ENCODE assay signal across 16 cellular contexts in the genomic region with DNA sequence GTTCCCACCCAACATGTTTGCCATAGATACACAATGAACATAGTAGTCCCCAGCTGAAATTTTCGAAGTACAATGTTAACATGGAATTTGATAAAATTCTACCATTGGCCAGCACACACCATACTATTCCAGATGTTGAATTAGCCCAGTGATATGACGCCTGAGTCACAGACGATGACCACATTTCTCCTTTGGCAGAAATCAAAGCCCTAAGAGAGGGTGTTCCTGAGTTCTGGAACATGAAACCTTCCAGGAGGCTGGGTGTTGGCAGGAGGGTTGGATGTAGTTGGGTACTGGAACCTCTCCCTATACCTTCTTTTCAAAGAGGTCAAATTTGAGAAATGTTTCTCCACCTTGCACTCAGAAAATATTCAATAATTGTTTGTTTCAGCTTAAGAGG. TPM values are rescaled to one million over a fixed set of nuclear protein-coding genes. Genes with fewer than 3 reads are reported as not detected.
A peak's percentile ranks its signal among the peaks of the same experiment; 100 is the strongest.
DNase-seq lines count a peak whose midpoint lies in the region; ATAC-seq, FAIRE-seq and TF ChIP-seq lines count a peak whose summit lies in the region.
"Had no signal": no experiment of that assay in that cellular context is flagged by ENCODE, and none has a peak within 500 bp of the region (broad histone marks: within the 10 kb centered on the region; RNA-seq: fewer than 3 reads in every experiment).

No MANE protein-coding gene starts in this region.

- H3K4me1 Mint-ChIP-seq in activated CD4-positive, alpha-beta memory T cell treated with anti-CD3 and anti-CD28 coated beads, Interleukin-2, amount 10 ng/mL, durations not matched to agents 7 days and 5 days, result peaks cover 38% of the 10 kb centered on the region
- peaks cover 29% of the 10 kb centered on the region for H3K4me1 Mint-ChIP-seq in activated CD4-positive, alpha-beta memory T cell treated with anti-CD3 and anti-CD28 coated beads for 36 hours (ENCODE audit: low read depth)

- H3K4me3 ChIP-seq in mammary epithelial cell (replicated peaks in 1 of 3; ENCODE audit: insufficient read depth in 1 of 3, low read depth in 2 of 3, low read length in 3 of 3) (no peak overlapping the region), keratinocyte (ENCODE audit: control insufficient read depth in 2 of 3, extremely low read depth in 1 of 3, insufficient read depth in 2 of 3, low read depth in 1 of 3, low read length in 3 of 3) (no peak overlapping the region)
- H3K4me3 ChIP-seq: dorsolateral prefrontal cortex, thyroid gland had no signal

- H3K36me3 Mint-ChIP-seq in activated CD4-positive, alpha-beta memory T cell treated with anti-CD3 and anti-CD28 coated beads, Interleukin-2, amount 10 ng/mL, durations not matched to agents 7 days and 5 days (ENCODE audit: low read depth), result peaks cover 2% of the 10 kb centered on the region
- H3K36me3 Mint-ChIP-seq in activated CD4-positive, alpha-beta memory T cell treated with anti-CD3 and anti-CD28 coated beads for 36 hours, result peaks cover 5% of the 10 kb centered on the region

- peaks cover 15% of the 10 kb centered on the region for H3K79me2 ChIP-seq in mammary epithelial cell (ENCODE audit: insufficient read depth, low read length)
- H3K79me2 ChIP-seq in keratinocyte (ENCODE audit: control insufficient read depth, insufficient read depth, low read length), result peaks cover 16% of the 10 kb centered on the region
- H3K79me2 ChIP-seq: parathyroid adenoma had no signal

- H3K27ac ChIP-seq in mammary epithelial cell (ENCODE audit: insufficient read depth, low read depth, low read length) (peak overlapping the region; percentile 89), keratinocyte (ENCODE audit: control insufficient read depth, insufficient read depth, low read length) (peak overlapping the region; percentile 77)
- H3K27ac ChIP-seq: dorsolateral prefrontal cortex, parathyroid adenoma, thyroid gland, VCaP had no signal

- H3K27ac Mint-ChIP-seq in activated CD4-positive, alpha-beta memory T cell treated with anti-CD3 and anti-CD28 coated beads, Interleukin-2, amount 10 ng/mL, durations not matched to agents 7 days and 5 days, result peak overlapping the region; percentile 45
- H3K27ac Mint-ChIP-seq in activated CD4-positive, alpha-beta memory T cell treated with anti-CD3 and anti-CD28 coated beads for 36 hours, result no peak overlapping the region

- no peaks in the 10 kb centered on the region for H3K9me1 ChIP-seq in keratinocyte (ENCODE audit: control insufficient read depth, extremely low read depth, insufficient read depth, low read length)

- peak overlapping the region; percentile 31 for H3K4me2 ChIP-seq in mammary epithelial cell (ENCODE audit: insufficient read depth, low read depth, low read length)
- H3K4me2 ChIP-seq in keratinocyte (ENCODE audit: control insufficient read depth, extremely low read depth, insufficient read depth, low read depth, low read length), result peak overlapping the region; percentile 28

- in situ Hi-C loops in mammary epithelial cell (cut with MboI; ENCODE audit: low sequenced_read_pairs in 2 of 2), result no loop called here

- peaks cover 5% of the 10 kb centered on the region for H3K36me3 ChIP-seq in mammary epithelial cell (ENCODE audit: insufficient read depth, low read length)
- peaks cover 0 to 10% of the 10 kb centered on the region in 2 experiments for H3K36me3 ChIP-seq in keratinocyte (ENCODE audit: control insufficient read depth in 2 of 2, extremely low read depth in 1 of 2, insufficient read depth in 2 of 2, low read length in 2 of 2)
- H3K36me3 ChIP-seq: thyroid gland had no signal

- H3K4me1 ChIP-seq in mammary epithelial cell (ENCODE audit: insufficient read depth, low read length), result peaks cover 46% of the 10 kb centered on the region
- H3K4me1 ChIP-seq in keratinocyte (ENCODE audit: control insufficient read depth, extremely low read depth, insufficient read depth, low read length), result peaks cover 38% of the 10 kb centered on the region
- H3K4me1 ChIP-seq: parathyroid adenoma, thyroid gland had no signal

- H3K4me3 Mint-ChIP-seq in activated CD4-positive, alpha-beta memory T cell treated with anti-CD3 and anti-CD28 coated beads, Interleukin-2, amount 10 ng/mL, durations not matched to agents 7 days and 5 days, result no peak overlapping the region
- no peak overlapping the region for H3K4me3 Mint-ChIP-seq in activated CD4-positive, alpha-beta memory T cell treated with anti-CD3 and anti-CD28 coated beads for 36 hours

- H4K20me1 ChIP-seq in mammary epithelial cell (ENCODE audit: insufficient read depth, low read length), result no peaks in the 10 kb centered on the region
- H4K20me1 ChIP-seq in keratinocyte (ENCODE audit: control insufficient read depth, extremely low read depth, insufficient read depth, low read length), result no peaks in the 10 kb centered on the region

- CTCF ChIA-PET in activated CD4-positive, alpha-beta memory T cell treated with anti-CD3 and anti-CD28 coated beads, Interleukin-2, amount 10 ng/mL, durations not matched to agents 7 days and 5 days (lab: Charles Lee), result no interaction called here
- CTCF ChIA-PET in activated CD4-positive, alpha-beta memory T cell treated with anti-CD3 and anti-CD28 coated beads for 36 hours (lab: Charles Lee), result no interaction called here
- CTCF ChIA-PET in mammary epithelial cell (lab: Charles Lee; ENCODE audit: low non-redundant PET), result no interaction called here

- no TSS peak for BruUV-seq in mammary epithelial cell (replicated peaks; lab: Mats Ljungman, UMichigan)

- dilution Hi-C loops in mammary epithelial cell (cut with HindIII; ENCODE audit: low sequenced_read_pairs), result no loop called here
- dilution Hi-C loops in keratinocyte (cut with MboI; ENCODE audit: extremely low pct_ligation_motif_present, low sequenced_read_pairs), result no loop called here

- intact Hi-C loops in activated CD4-positive, alpha-beta memory T cell treated with anti-CD3 and anti-CD28 coated beads for 36 hours (cut with micrococcal nuclease), result loop anchor here (2.0 to 10.0 kb wide), 3 partner anchors 160 to 710 kb away; a partner anchor contains a TSS
- intact Hi-C loops in mammary epithelial cell (cut with micrococcal nuclease), result loop anchor here (2.0 kb wide), 1 partner anchor 20 kb away; no protein-coding TSS in a partner anchor

- no peak for ATAC-seq in HG03432 (IDR thresholded peaks at IDR 0.05; ENCODE audit: unreplicated experiment)
- ATAC-seq in GM18858 (IDR thresholded peaks at IDR 0.05; ENCODE audit: unreplicated experiment), result no peak
- ATAC-seq in HG02623 (IDR thresholded peaks at IDR 0.05; ENCODE audit: unreplicated experiment), result no peak

- H3K27me3 Mint-ChIP-seq in activated CD4-positive, alpha-beta memory T cell treated with anti-CD3 and anti-CD28 coated beads, Interleukin-2, amount 10 ng/mL, durations not matched to agents 7 days and 5 days, result no peaks in the 10 kb centered on the region
- no peaks in the 10 kb centered on the region for H3K27me3 Mint-ChIP-seq in activated CD4-positive, alpha-beta memory T cell treated with anti-CD3 and anti-CD28 coated beads for 36 hours

- H2AFZ ChIP-seq in mammary epithelial cell (ENCODE audit: low read depth, low read length) (no peak overlapping the region), keratinocyte (ENCODE audit: control insufficient read depth, low read length) (no peak overlapping the region)
- H2AFZ ChIP-seq: parathyroid adenoma had no signal

- POLR2A ChIA-PET in activated CD4-positive, alpha-beta memory T cell treated with anti-CD3 and anti-CD28 coated beads, Interleukin-2, amount 10 ng/mL, durations not matched to agents 7 days and 5 days (lab: Charles Lee), result no interaction called here
- POLR2A ChIA-PET in activated CD4-positive, alpha-beta memory T cell treated with anti-CD3 and anti-CD28 coated beads for 36 hours (lab: Charles Lee), result no interaction called here

- FAIRE-seq in keratinocyte (lab: Jason Lieb, UNC), result peak; percentile 60
- FAIRE-seq: kidney had no signal

- H3K9me3 ChIP-seq in mammary epithelial cell (replicated peaks; ENCODE audit: insufficient read depth, low read length) (peaks cover 8% of the 10 kb centered on the region), keratinocyte (ENCODE audit: control insufficient read depth, low read depth, low read length) (peaks cover 3% of the 10 kb centered on the region)
- H3K9me3 ChIP-seq: thyroid gland had no signal

- H3K9me3 Mint-ChIP-seq in activated CD4-positive, alpha-beta memory T cell treated with anti-CD3 and anti-CD28 coated beads, Interleukin-2, amount 10 ng/mL, durations not matched to agents 7 days and 5 days, result no peaks in the 10 kb centered on the region
- no peaks in the 10 kb centered on the region for H3K9me3 Mint-ChIP-seq in activated CD4-positive, alpha-beta memory T cell treated with anti-CD3 and anti-CD28 coated beads for 36 hours

- TF ChIP-seq CTCF in mammary epithelial cell (conservative IDR thresholded peaks at IDR 0.05 in 1 of 2, IDR thresholded peaks at IDR 0.05 in 1 of 2; ENCODE audit: extremely low read depth in 1 of 2, insufficient read depth in 1 of 2, low read depth in 1 of 2, low read length in 2 of 2) (no peak), keratinocyte (optimal IDR thresholded peaks at IDR 0.05 in 1 of 3, IDR thresholded peaks at IDR 0.05 in 1 of 3, conservative IDR thresholded peaks at IDR 0.05 in 1 of 3; ENCODE audit: extremely low read depth in 1 of 3, insufficient read depth in 2 of 3, low read length in 3 of 3) (no peak)

- WGBS in mammary epithelial cell (ENCODE audit: low coverage, missing lambda C conversion rate), result 67% methylated on average over 3 of the region's 3 CpGs

- no peak overlapping the region for H3K9ac ChIP-seq in mammary epithelial cell (ENCODE audit: insufficient read depth, low read length)
- H3K9ac ChIP-seq in keratinocyte (ENCODE audit: control insufficient read depth, extremely low read depth, insufficient read depth, low read length), result no peak overlapping the region
- H3K9ac ChIP-seq: parathyroid adenoma had no signal

- no peak for DNase-seq in activated CD4-positive, alpha-beta memory T cell treated with anti-CD3 and anti-CD28 coated beads, Interleukin-2, amount 10 ng/mL, durations not matched to agents 7 days and 5 days
- no peak for DNase-seq in activated CD4-positive, alpha-beta memory T cell treated with anti-CD3 and anti-CD28 coated beads for 36 hours
- DNase-seq in HT1080 (ENCODE audit: low read depth) (peak; percentile 64), mammary epithelial cell (peak; percentile 27), keratinocyte (ENCODE audit: low read depth, low spot score) (no peak)
- DNase-seq: ACHN; activated T-cell treated with anti-CD3 and anti-CD28 coated beads, Interleukin-2, amount 50 U/mL, for 48 hours; DMS 273 treated with DMSO at 0.1 percent for 48 hours; kidney; thyroid gland had no signal

- H3K27me3 ChIP-seq in mammary epithelial cell (ENCODE audit: insufficient read depth, low read length), result no peaks in the 10 kb centered on the region
- no peaks in the 10 kb centered on the region for H3K27me3 ChIP-seq in keratinocyte (ENCODE audit: control insufficient read depth, extremely low read depth, insufficient read depth, low read length)
- H3K27me3 ChIP-seq: dorsolateral prefrontal cortex, thyroid gland had no signal

RNA-seq across cellular contexts. Expression of a gene that starts 37.8 kb away (rescaled TPM):
- 1 to 10 TPM; 1.7 to 2.1 TPM for total RNA-seq in activated CD4-positive, alpha-beta memory T cell treated with anti-CD3 and anti-CD28 coated beads, Interleukin-2, amount 10 ng/mL, durations not matched to agents 7 days and 5 days
- under 1 TPM; 0.36 to 0.83 TPM for total RNA-seq in activated CD4-positive, alpha-beta memory T cell treated with anti-CD3 and anti-CD28 coated beads for 36 hours
- 2.2 and 4.1 TPM in 2 replicates for total RNA-seq in HT1080 (2014; rRNA removed; shearing (Covaris generic))
- 8.7 and 10.0 TPM in 2 replicates for polyA plus RNA-seq in HT1080 (2015; cell fraction: cytosol; rRNA removed)
- polyA plus RNA-seq in HT1080 (2015; cell fraction: nucleus; rRNA removed), result 4.1 and 4.9 TPM in 2 replicates
- 10 to 100 TPM; 14.3 to 17.2 TPM for total RNA-seq in mammary epithelial cell
- polyA plus RNA-seq in mammary epithelial cell (32.7 TPM), keratinocyte (39.2 to 43.2 TPM (median 42.1 TPM) in 3 replicates)
- polyA minus RNA-seq in mammary epithelial cell (66.6 TPM), keratinocyte (57.2 to 133 TPM (median 85.3 TPM) in 3 replicates)
- polyA plus RNA-seq in keratinocyte (2011; ENCODE audit: low read depth), result 25.1 TPM
- 24.8 and 26.5 TPM in 2 replicates for polyA plus RNA-seq in keratinocyte (2011; cell fraction: cytosol; rRNA removed)
- 38.1 and 38.7 TPM in 2 replicates for polyA plus RNA-seq in keratinocyte (2011; cell fraction: nucleus; rRNA removed)
- polyA plus RNA-seq in keratinocyte (2012; ENCODE audit: low replicate concordance), result 17.9 and 23.4 TPM in 2 replicates
- 64.3 TPM for polyA minus RNA-seq in keratinocyte (2011; cell fraction: cytosol; rRNA and poly(A)+ RNA removed)
- polyA minus RNA-seq in keratinocyte (2011; cell fraction: nucleus; rRNA and poly(A)+ RNA removed), result 33.9 and 57.2 TPM in 2 replicates

Comparison
In these comparisons a context has a peak if more than half of its experiments do, and no peak if none do; other contexts are left out.
1. DNase-seq: peak in HT1080 (single experiment) and mammary epithelial cell (single experiment); none in activated CD4-positive, alpha-beta memory T cell treated with anti-CD3 and anti-CD28 coated beads, Interleukin-2, amount 10 ng/mL, durations not matched to agents 7 days and 5 days (single experiment), activated CD4-positive, alpha-beta memory T cell treated with anti-CD3 and anti-CD28 coated beads for 36 hours (single experiment) and keratinocyte (single experiment).